In the genomic region with DNA sequence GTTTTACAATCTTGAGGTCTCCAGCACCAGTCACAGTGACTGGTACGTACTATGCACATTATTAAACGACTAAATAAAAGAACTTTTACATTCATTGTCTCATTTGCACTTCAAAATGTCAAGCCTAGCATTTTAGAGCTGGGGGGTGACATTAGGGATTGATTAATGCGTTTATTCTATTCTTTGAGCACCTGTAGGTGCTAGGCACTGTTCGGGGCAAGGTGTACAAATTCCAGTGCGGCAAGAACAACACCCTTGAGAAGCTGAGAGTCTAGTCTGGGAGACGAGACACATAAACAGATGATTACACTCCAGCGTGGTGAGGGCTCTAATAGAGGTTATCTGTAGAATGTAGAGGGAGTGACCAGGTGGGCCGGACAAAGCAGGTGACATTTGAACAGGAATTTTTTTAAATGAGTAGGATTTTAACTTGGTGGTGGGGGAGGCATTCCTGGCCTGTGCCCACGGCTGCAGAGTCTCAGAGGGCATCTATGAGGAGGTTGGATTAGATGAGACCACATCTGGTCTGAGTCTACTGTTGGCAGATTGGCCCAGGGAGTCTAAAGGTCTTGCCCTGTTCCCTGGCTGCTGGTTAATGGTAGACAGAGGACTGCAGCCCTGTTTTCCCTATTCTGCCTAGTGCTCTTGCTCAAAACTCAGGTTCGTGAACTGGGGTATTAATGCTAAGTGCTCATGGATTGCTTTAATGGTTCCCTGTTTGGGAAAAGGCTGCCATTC, we compare ENCODE assay signal across 8 cellular contexts. TPM values are rescaled to one million over a fixed set of nuclear protein-coding genes. Genes with fewer than 3 reads are reported as not detected.
DNase-seq lines count a peak whose midpoint lies in the region; ATAC-seq and TF ChIP-seq lines count a peak whose summit lies in the region.

No MANE protein-coding gene starts in this region.

- H3F3A ChIP-seq in neural cell (ENCODE audit: insufficient read depth, low read length, poor library complexity, severe bottlenecking): no peaks in the 10 kb centered on the region

- peaks cover 4 to 9% of the 10 kb centered on the region in 2 donors for H3K36me3 Mint-ChIP-seq in CD4-positive, alpha-beta memory T cell

- no peaks in the 10 kb centered on the region for H4K20me1 ChIP-seq in neural cell (ENCODE audit: insufficient read depth)

- POLR2A ChIA-PET in CD4-positive, alpha-beta memory T cell (lab: Charles Lee; ENCODE audit: partially characterized antibody): interaction anchor here (0.7 to 1.8 kb wide), 4 partner anchors 9 to 388 kb away, joined by 4 to 10 read pairs (median 5); a partner anchor contains a TSS

- H3K4me3 ChIP-seq in CD4-positive, alpha-beta memory T cell (ENCODE audit: low read length in 2 of 2): peak overlapping the region; percentile 52 to 90
- H3K4me3 ChIP-seq in coronary artery: peak overlapping the region; percentile 88
- peak overlapping the region; percentile 75 for H3K4me3 ChIP-seq in neural cell (ENCODE audit: low read length)

- no peaks in the 10 kb centered on the region for H3K9me3 Mint-ChIP-seq in CD4-positive, alpha-beta memory T cell

- no peak for DNase-seq in CD4-positive, alpha-beta memory T cell
- peak; percentile 33 for DNase-seq in NAMALWA (ENCODE audit: low spot score)
- no peak for DNase-seq in coronary artery (ENCODE audit: low spot score)
- DNase-seq in activated CD4-positive, CD25-positive, alpha-beta regulatory T cell treated with anti-CD3 and anti-CD28 coated beads, Interleukin-2, amount 50 U/mL, for 72 hours: no peak
- DNase-seq in NCI-H446 (lab: John Stamatoyannopoulos, UW): no peak
- no peak for DNase-seq in activated CD4-positive, CD25-positive, alpha-beta regulatory T cell (lab: John Stamatoyannopoulos, UW)

- TF ChIP-seq RAD21 in neural cell (conservative IDR thresholded peaks at IDR 0.05): no peak

- H3K4me3 Mint-ChIP-seq in CD4-positive, alpha-beta memory T cell: peak overlapping the region; percentile 94 to 99 (median 98)

- peak overlapping the region; percentile 75 for H3K27ac ChIP-seq in CD4-positive, alpha-beta memory T cell (ENCODE audit: low read depth, low read length)
- H3K27ac ChIP-seq in coronary artery (peak overlapping the region; percentile 85 to 96), neural cell (ENCODE audit: low read length) (no peak overlapping the region)

- intact Hi-C loops in CD4-positive, alpha-beta memory T cell (cut with micrococcal nuclease): loop anchor here (1.0 to 10.0 kb wide), 5 partner anchors 8 to 1938 kb away; a partner anchor contains a TSS

- peaks cover 28% of the 10 kb centered on the region for H3K4me1 ChIP-seq in CD4-positive, alpha-beta memory T cell (ENCODE audit: insufficient read depth, low read length)

- peaks cover 27 to 42% (median 36%) of the 10 kb centered on the region in 4 donors for H3K4me1 Mint-ChIP-seq in CD4-positive, alpha-beta memory T cell

- no peaks in the 10 kb centered on the region for H3K27me3 ChIP-seq in CD4-positive, alpha-beta memory T cell (ENCODE audit: insufficient read depth, low read length)
- H3K27me3 ChIP-seq in neural cell (ENCODE audit: insufficient read depth, low read depth, low read length): no peaks in the 10 kb centered on the region

- peaks cover 5% of the 10 kb centered on the region for H3K79me2 ChIP-seq in neural cell (replicated peaks; ENCODE audit: insufficient read depth, low read length)

- peak overlapping the region; percentile 66 for H3K9ac ChIP-seq in neural cell (ENCODE audit: low read length)

- TF ChIP-seq EP300 in neural cell (conservative IDR thresholded peaks at IDR 0.05; ENCODE audit: poor library complexity, severe bottlenecking): no peak

- H3K4me2 ChIP-seq in neural cell (ENCODE audit: low read length): peak overlapping the region; percentile 51

- no peaks in the 10 kb centered on the region for H3K9me2 ChIP-seq in neural cell (ENCODE audit: insufficient read depth, low read length)

- no peaks in the 10 kb centered on the region for H3K36me3 ChIP-seq in CD4-positive, alpha-beta memory T cell (ENCODE audit: insufficient read depth, low read length)
- no peaks in the 10 kb centered on the region for H3K36me3 ChIP-seq in neural cell (ENCODE audit: insufficient read depth, low read length)

- TF ChIP-seq CTCF in coronary artery (IDR thresholded peaks at IDR 0.05) (no peak), neural cell (IDR thresholded peaks at IDR 0.05; ENCODE audit: poor library complexity, severe bottlenecking) (no peak)

- peak overlapping the region; percentile 93 to 98 (median 95) for H3K27ac Mint-ChIP-seq in CD4-positive, alpha-beta memory T cell

- no peaks in the 10 kb centered on the region for H3K27me3 Mint-ChIP-seq in CD4-positive, alpha-beta memory T cell

- no peaks in the 10 kb centered on the region for H3K9me3 ChIP-seq in CD4-positive, alpha-beta memory T cell (ENCODE audit: control insufficient read depth in 1 of 2, low read length in 2 of 2)
- no peaks in the 10 kb centered on the region for H3K9me3 ChIP-seq in neural cell (ENCODE audit: low read length)

- CTCF ChIA-PET in CD4-positive, alpha-beta memory T cell (lab: Charles Lee; ENCODE audit: partially characterized antibody): interaction anchor here (1.1 kb wide), 1 partner anchor 266 kb away, joined by 3 read pairs; no protein-coding TSS in a partner anchor

- ATAC-seq in GM21515 (IDR thresholded peaks at IDR 0.05; ENCODE audit: unreplicated experiment): no peak

- H2AFZ ChIP-seq in neural cell (ENCODE audit: low read depth, low read length): peak overlapping the region; percentile 45

TF ChIP-seq in neural cell, 6 proteins besides CTCF, POLR2A, EP300 and RAD21:
- TF ChIP-seq, protein P1, sequence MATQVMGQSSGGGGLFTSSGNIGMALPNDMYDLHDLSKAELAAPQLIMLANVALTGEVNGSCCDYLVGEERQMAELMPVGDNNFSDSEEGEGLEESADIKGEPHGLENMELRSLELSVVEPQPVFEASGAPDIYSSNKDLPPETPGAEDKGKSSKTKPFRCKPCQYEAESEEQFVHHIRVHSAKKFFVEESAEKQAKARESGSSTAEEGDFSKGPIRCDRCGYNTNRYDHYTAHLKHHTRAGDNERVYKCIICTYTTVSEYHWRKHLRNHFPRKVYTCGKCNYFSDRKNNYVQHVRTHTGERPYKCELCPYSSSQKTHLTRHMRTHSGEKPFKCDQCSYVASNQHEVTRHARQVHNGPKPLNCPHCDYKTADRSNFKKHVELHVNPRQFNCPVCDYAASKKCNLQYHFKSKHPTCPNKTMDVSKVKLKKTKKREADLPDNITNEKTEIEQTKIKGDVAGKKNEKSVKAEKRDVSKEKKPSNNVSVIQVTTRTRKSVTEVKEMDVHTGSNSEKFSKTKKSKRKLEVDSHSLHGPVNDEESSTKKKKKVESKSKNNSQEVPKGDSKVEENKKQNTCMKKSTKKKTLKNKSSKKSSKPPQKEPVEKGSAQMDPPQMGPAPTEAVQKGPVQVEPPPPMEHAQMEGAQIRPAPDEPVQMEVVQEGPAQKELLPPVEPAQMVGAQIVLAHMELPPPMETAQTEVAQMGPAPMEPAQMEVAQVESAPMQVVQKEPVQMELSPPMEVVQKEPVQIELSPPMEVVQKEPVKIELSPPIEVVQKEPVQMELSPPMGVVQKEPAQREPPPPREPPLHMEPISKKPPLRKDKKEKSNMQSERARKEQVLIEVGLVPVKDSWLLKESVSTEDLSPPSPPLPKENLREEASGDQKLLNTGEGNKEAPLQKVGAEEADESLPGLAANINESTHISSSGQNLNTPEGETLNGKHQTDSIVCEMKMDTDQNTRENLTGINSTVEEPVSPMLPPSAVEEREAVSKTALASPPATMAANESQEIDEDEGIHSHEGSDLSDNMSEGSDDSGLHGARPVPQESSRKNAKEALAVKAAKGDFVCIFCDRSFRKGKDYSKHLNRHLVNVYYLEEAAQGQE (IDR thresholded peaks at IDR 0.05; ENCODE audit: borderline replicate concordance): no peak
- TF ChIP-seq SMC3 (conservative IDR thresholded peaks at IDR 0.05; ENCODE audit: poor library complexity) (no peak), EZH2 (IDR thresholded peaks at IDR 0.05; ENCODE audit: borderline replicate concordance, insufficient read depth, low read length, poor library complexity, severe bottlenecking) (no peak), TAF1 (IDR thresholded peaks at IDR 0.05; ENCODE audit: low read depth) (no peak), POLR2AphosphoS5 (IDR thresholded peaks at IDR 0.05) (no peak), MXI1 (conservative IDR thresholded peaks at IDR 0.05; ENCODE audit: poor library complexity, severe bottlenecking) (no peak)
TF ChIP-seq in neural cell: peak in this region for 0.

RNA-seq across cellular contexts. Expression of a gene that starts 1.0 kb away (rescaled TPM):
- 10 to 100 TPM; 35.1 to 38.4 TPM for total RNA-seq in CD4-positive, alpha-beta memory T cell
- 100 to 1,000 TPM in 1 of 2 donors, 10 to 100 TPM in 1; 81.1 to 156 TPM for polyA plus RNA-seq in CD4-positive, alpha-beta memory T cell
- polyA plus RNA-seq in neural cell: 40.1 and 46.4 TPM in 2 replicates
- 18.7 and 22.2 TPM in 2 replicates for polyA minus RNA-seq in neural cell
